Comparison of ENCODE assay signal across 22 cellular contexts in genomic region chr2:38416296-38417036, GRCh38.
"Had no signal": no experiment of that assay in that cellular context is flagged by ENCODE, and none has a peak within 500 bp of the region (broad histone marks: within the 10 kb centered on the region; RNA-seq: fewer than 3 reads in every experiment).

No MANE protein-coding gene starts in this region.

- H3K9me3 ChIP-seq: prostate gland, right lobe of liver had no signal

- H3K27me3 ChIP-seq: dorsolateral prefrontal cortex, heart right ventricle, right lobe of liver, transverse colon had no signal

- H2AFZ ChIP-seq: parathyroid adenoma had no signal

- H3K79me2 ChIP-seq: parathyroid adenoma had no signal

- H3K4me1 ChIP-seq: heart right ventricle, parathyroid adenoma, prostate gland, spleen had no signal

- ATAC-seq: heart right ventricle; left ventricle myocardium superior; naive thymus-derived CD4-positive, alpha-beta T cell; right lobe of liver; stimulated activated memory B cell treated with anti-CD40 and anti-IgM and Interleukin-4, amounts not matched to agents 10 μg/mL and 1 μg/mL and 100 μg/mL, for 72 hours; stimulated activated naive CD8-positive, alpha-beta T cell treated with anti-CD3 and anti-CD28 coated beads, Interleukin-15, amount 100 ng/mL, for 72 hours had no signal

- H3K9ac ChIP-seq: parathyroid adenoma had no signal

- H3K36me3 ChIP-seq: heart right ventricle, prostate gland, right lobe of liver, spleen, thoracic aorta, transverse colon had no signal

- FAIRE-seq: frontal cortex, islet of Langerhans had no signal

- DNase-seq: cortex of kidney; dorsolateral prefrontal cortex; effector CD8-positive, alpha-beta T cell; heart right ventricle; hypothalamus; left ventricle myocardium superior; naive thymus-derived CD4-positive, alpha-beta T cell; nephron progenitor cell; right lobe of liver; spleen; stimulated activated CD4-positive, alpha-beta T cell treated with anti-CD3 and anti-CD28 coated beads, Interleukin-15, amount 100 ng/mL, for 24 hours; stimulated activated CD4-positive, alpha-beta T cell treated with anti-CD3 and anti-CD28 coated beads, Interleukin-1b, Interleukin-23, amount 100 ng/mL, for 48 hours; stimulated activated CD4-positive, alpha-beta T cell treated with anti-CD3 and anti-CD28 coated beads, Interleukin-4, amount 100 ng/mL, for 24 hours; stimulated activated naive CD8-positive, alpha-beta T cell treated with anti-CD3 and anti-CD28 coated beads, Interleukin-15, amount 100 ng/mL, for 72 hours; transverse colon had no signal

- H3K4me3 ChIP-seq: dorsolateral prefrontal cortex, heart right ventricle, lung, prostate gland, right lobe of liver, spleen, thoracic aorta, transverse colon had no signal

- H3K27ac ChIP-seq: dorsolateral prefrontal cortex, heart right ventricle, parathyroid adenoma, prostate gland, right lobe of liver, spleen, thoracic aorta, transverse colon had no signal
